In the genomic region with DNA sequence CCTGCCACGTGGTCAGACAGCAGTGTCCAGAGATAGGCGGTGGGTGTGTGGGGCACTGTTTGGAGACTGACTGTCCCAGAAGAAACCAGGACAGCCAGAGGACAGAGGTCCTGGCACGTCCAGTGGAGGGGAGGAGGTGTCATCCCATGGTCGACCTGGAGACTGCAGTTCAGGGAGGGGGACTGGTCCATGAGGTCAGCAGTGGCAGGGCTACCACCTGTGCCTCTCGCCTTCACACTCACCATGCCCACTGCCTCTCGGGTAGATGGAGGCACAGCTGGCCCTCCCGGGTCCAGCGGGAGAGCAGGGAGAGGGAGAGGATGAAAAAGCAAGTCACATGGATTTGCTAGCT, we compare ENCODE assay signal across 17 cellular contexts. TPM values are rescaled to one million over a fixed set of nuclear protein-coding genes. Genes with fewer than 3 reads are reported as not detected.
"Had no signal": no experiment of that assay in that cellular context is flagged by ENCODE, and none has a peak within 500 bp of the region (broad histone marks: within the 10 kb centered on the region; RNA-seq: fewer than 3 reads in every experiment).

No MANE protein-coding gene starts in this region.

- H3K9me3 ChIP-seq: right atrium auricular region, thoracic aorta had no signal

- H3K4me1 ChIP-seq: right atrium auricular region had no signal

- H3K4me3 ChIP-seq: right atrium auricular region, thoracic aorta had no signal

- H3K27ac Mint-ChIP-seq: activated naive CD8-positive, alpha-beta T cell; memory B cell; natural killer cell treated with Interleukin-12 subunit alpha and Interleukin-12 subunit beta and Interleukin-15 and Interleukin-18, amount 100 ng/mL, for 72 hours; progenitor cell of endocrine pancreas; stimulated activated naive CD8-positive, alpha-beta T cell treated with anti-CD3 and anti-CD28 coated beads, Interleukin-15, amount 100 ng/mL, for 72 hours; T-helper 1 cell treated with Interleukin-12 subunit alpha and Interleukin-12 subunit beta and Interleukin-4 antibody, amounts not matched to agents 30 μg/mL and 1 μg/mL, for 36 hours had no signal

- ATAC-seq: left ventricle myocardium superior; natural killer cell treated with Interleukin-12 subunit alpha and Interleukin-12 subunit beta and Interleukin-15 and Interleukin-18, amount 100 ng/mL, for 72 hours; stimulated activated naive CD8-positive, alpha-beta T cell treated with anti-CD3 and anti-CD28 coated beads, Interleukin-15, amount 100 ng/mL, for 72 hours had no signal

- H3K4me1 Mint-ChIP-seq: central memory CD8-positive, alpha-beta T cell; memory B cell; stimulated activated naive CD8-positive, alpha-beta T cell treated with anti-CD3 and anti-CD28 coated beads, Interleukin-15, amount 100 ng/mL, for 72 hours had no signal

- DNase-seq: activated CD4-positive, alpha-beta T cell treated with anti-CD3 and anti-CD28 coated beads for 48 hours; amniotic stem cell; cortex of kidney; effector CD8-positive, alpha-beta T cell; foreskin fibroblast; hippocampal formation; occipital lobe; stimulated activated naive CD8-positive, alpha-beta T cell treated with anti-CD3 and anti-CD28 coated beads, Interleukin-15, amount 100 ng/mL, for 72 hours had no signal

- H3K36me3 ChIP-seq: right atrium auricular region, thoracic aorta had no signal

- H3K27ac ChIP-seq: right atrium auricular region, thoracic aorta had no signal

- H3K9me3 Mint-ChIP-seq: central memory CD8-positive, alpha-beta T cell; natural killer cell treated with Interleukin-12 subunit alpha and Interleukin-12 subunit beta and Interleukin-15 and Interleukin-18, amount 100 ng/mL, for 72 hours; stimulated activated naive CD8-positive, alpha-beta T cell treated with anti-CD3 and anti-CD28 coated beads, Interleukin-15, amount 100 ng/mL, for 72 hours; T-helper 1 cell treated with Interleukin-12 subunit alpha and Interleukin-12 subunit beta and Interleukin-4 antibody, amounts not matched to agents 30 μg/mL and 1 μg/mL, for 36 hours had no signal

- H3K36me3 Mint-ChIP-seq: activated naive CD8-positive, alpha-beta T cell; memory B cell; natural killer cell treated with Interleukin-12 subunit alpha and Interleukin-12 subunit beta and Interleukin-15 and Interleukin-18, amount 100 ng/mL, for 72 hours had no signal

- H3K4me3 Mint-ChIP-seq: activated naive CD8-positive, alpha-beta T cell; central memory CD8-positive, alpha-beta T cell; memory B cell; natural killer cell treated with Interleukin-12 subunit alpha and Interleukin-12 subunit beta and Interleukin-15 and Interleukin-18, amount 100 ng/mL, for 72 hours; stimulated activated naive CD8-positive, alpha-beta T cell treated with anti-CD3 and anti-CD28 coated beads, Interleukin-15, amount 100 ng/mL, for 72 hours; T-helper 1 cell treated with Interleukin-12 subunit alpha and Interleukin-12 subunit beta and Interleukin-4 antibody, amounts not matched to agents 30 μg/mL and 1 μg/mL, for 36 hours had no signal

- H3K27me3 ChIP-seq: right atrium auricular region had no signal

RNA-seq across cellular contexts. Expression of a gene that starts 53.9 kb away (rescaled TPM):
- total RNA-seq: natural killer cell treated with Interleukin-12 subunit alpha and Interleukin-12 subunit beta and Interleukin-15 and Interleukin-18, amount 100 ng/mL, for 72 hours; progenitor cell of endocrine pancreas had no signal
